1 cellular context compared by ENCODE assay signal in the genomic region with DNA sequence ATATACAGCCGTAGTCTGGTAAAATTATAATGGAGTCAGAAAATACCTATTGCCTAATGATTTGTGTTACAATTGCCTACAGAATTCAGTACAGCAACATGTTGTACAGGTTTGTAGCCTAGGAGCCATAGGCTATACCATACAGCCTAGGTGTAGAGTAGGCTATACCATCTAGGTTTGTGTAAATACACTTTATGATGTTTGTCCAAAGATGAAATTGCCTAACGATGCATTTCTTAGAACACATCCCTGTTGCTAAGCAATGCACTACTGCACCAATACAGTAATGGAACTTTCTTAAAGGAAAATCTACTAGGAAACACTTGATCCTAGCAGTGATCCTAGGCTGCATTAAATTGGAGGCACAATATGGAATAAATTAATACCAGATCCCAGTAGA.
TF ChIP-seq lines count a peak whose summit lies in the region.

No MANE protein-coding gene starts in this region.

TF ChIP-seq in endothelial cell of umbilical vein, 7 proteins besides CTCF, POLR2A, EP300 and RAD21:
- TF ChIP-seq, protein P1, sequence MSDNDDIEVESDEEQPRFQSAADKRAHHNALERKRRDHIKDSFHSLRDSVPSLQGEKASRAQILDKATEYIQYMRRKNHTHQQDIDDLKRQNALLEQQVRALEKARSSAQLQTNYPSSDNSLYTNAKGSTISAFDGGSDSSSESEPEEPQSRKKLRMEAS (IDR thresholded peaks at IDR 0.05; ENCODE audit: insufficient read depth, insufficient read length) = no peak
- TF ChIP-seq GATA2 (IDR thresholded peaks at IDR 0.05; ENCODE audit: insufficient read depth, insufficient read length, low read depth, low read length) = no peak
- no peak for TF ChIP-seq POLR2AphosphoS5 (IDR thresholded peaks at IDR 0.05; ENCODE audit: insufficient read depth, low read depth, low read length)
- no peak for TF ChIP-seq MYC (IDR thresholded peaks at IDR 0.05; ENCODE audit: low read depth, low read length)
- TF ChIP-seq JUN (IDR thresholded peaks at IDR 0.05; ENCODE audit: borderline replicate concordance, insufficient read depth, insufficient read length, low read depth) = no peak
- TF ChIP-seq EZH2 (IDR thresholded peaks at IDR 0.05; ENCODE audit: borderline replicate concordance, low read depth, low read length, severe bottlenecking) = no peak
- no peak for TF ChIP-seq FOS (IDR thresholded peaks at IDR 0.05; ENCODE audit: borderline replicate concordance, insufficient read depth, low read length)
